ENCODE assay signal across 1 cellular context in genomic region chr9:108151161-108151586, GRCh38.
TF ChIP-seq lines count a peak whose summit lies in the region.

No MANE protein-coding gene starts in this region.

TF ChIP-seq in SK-N-SH, 30 proteins besides CTCF, POLR2A, EP300 and RAD21 (continued from another document):
- TF ChIP-seq REST (IDR thresholded peaks at IDR 0.05; ENCODE audit: low read depth, low read length) (no peak), YY1 (IDR thresholded peaks at IDR 0.05; ENCODE audit: low read depth) (no peak), MXI1 (IDR thresholded peaks at IDR 0.05; ENCODE audit: low read depth, low read length) (no peak), MEF2A (IDR thresholded peaks at IDR 0.05; ENCODE audit: borderline replicate concordance, low read depth) (no peak), CHD2 (IDR thresholded peaks at IDR 0.05; ENCODE audit: low read length, partially characterized antibody) (no peak)
TF ChIP-seq in SK-N-SH: peak in this region for 0.
